23 cellular contexts compared by ENCODE assay signal in genomic region chr2:219435701-219436100, GRCh38. TPM values are rescaled to one million over a fixed set of nuclear protein-coding genes. Genes with fewer than 3 reads are reported as not detected.
A peak's percentile ranks its signal among the peaks of the same experiment; 100 is the strongest.
DNase-seq lines count a peak whose midpoint lies in the region; ATAC-seq, FAIRE-seq and TF ChIP-seq lines count a peak whose summit lies in the region.
"Had no signal": no experiment of that assay in that cellular context is flagged by ENCODE, and none has a peak within 500 bp of the region (broad histone marks: within the 10 kb centered on the region; RNA-seq: fewer than 3 reads in every experiment).

No MANE protein-coding gene starts in this region.

- H3K4me2 ChIP-seq in HepG2 (ENCODE audit: low read depth, low read length) = no peak overlapping the region

- intact Hi-C loops in HepG2 (cut with micrococcal nuclease; ENCODE audit: unreplicated experiment) (no loop called here), right lobe of liver (cut with DNase I) (no loop called here)

- H2AFZ ChIP-seq in HepG2 (ENCODE audit: low read length) = no peak overlapping the region

- WGBS in HepG2 (ENCODE audit: low lambda C conversion rate) = 11% methylated on average over 6 of the region's 6 CpGs
- 91% methylated on average over 4 of the region's 6 CpGs for WGBS in right lobe of liver (ENCODE audit: insufficient coverage, low coverage, low lambda C conversion rate, missing lambda C conversion rate)

- no peaks in the 10 kb centered on the region for H3K79me2 ChIP-seq in HepG2 (ENCODE audit: insufficient read depth, low read length)

- FAIRE-seq in HepG2 (lab: Jason Lieb, UNC) = no peak
- FAIRE-seq: urothelium cell line had no signal

- DNase-seq in HepG2 (ENCODE audit: low spot score) (no peak), right lobe of liver (no peak), right atrium auricular region (ENCODE audit: low spot score) (no peak), NCI-H146 treated with DMSO at 0.1 percent for 48 hours (lab: John Stamatoyannopoulos, UW; ENCODE audit: unreplicated experiment) (no peak), OCI-M2 (lab: John Stamatoyannopoulos, UW; ENCODE audit: unreplicated experiment) (no peak), mucosa of gallbladder (ENCODE audit: low spot score) (no peak)
- DNase-seq in effector CD4-positive, alpha-beta T cell = no peak
- DNase-seq: activated CD4-positive, alpha-beta T cell treated with anti-CD3 and anti-CD28 coated beads for 48 hours; activated gamma-delta T cell treated with Interleukin-2 at 50 U/mL for 16 hours; activated T-cell treated with anti-CD3 and anti-CD28 coated beads, Interleukin-2, amount 50 U/mL, for 24 hours; cerebellar nuclear complex; DND-41; head of caudate nucleus; Kasumi-1; mammary epithelial cell; NCI-H1436 treated with DMSO at 0.1 percent for 48 hours; NCI-H446 treated with DMSO at 0.1 percent for 48 hours; PC-3; SHP77 treated with DMSO at 0.1 percent for 48 hours had no signal

- H3K36me3 ChIP-seq in HepG2 (replicated peaks in 1 of 2; ENCODE audit: control insufficient read depth in 1 of 2, insufficient read depth in 2 of 2, low read length in 2 of 2) (no peaks in the 10 kb centered on the region), right lobe of liver (no peaks in the 10 kb centered on the region), right atrium auricular region (no peaks in the 10 kb centered on the region), rectal smooth muscle tissue (ENCODE audit: control insufficient read depth, insufficient read depth, low read length) (no peaks in the 10 kb centered on the region)

- CTCF ChIA-PET in HepG2 (lab: Yijun Ruan, JAX; ENCODE audit: low intra/inter-chr PET ratio, low total read pairs) = no interaction called here

- TF ChIP-seq CTCF in HepG2 (CRISPR knock-in tag; IDR thresholded peaks at IDR 0.05) (no peak), right lobe of liver (IDR thresholded peaks at IDR 0.05) (no peak), right atrium auricular region (IDR thresholded peaks at IDR 0.05) (no peak)

- no peaks in the 10 kb centered on the region for H3K4me1 ChIP-seq in HepG2 (ENCODE audit: insufficient read depth, low read length)
- H3K4me1 ChIP-seq in right lobe of liver = peaks cover 0 to 7% (median 0%) of the 10 kb centered on the region in 4 donors
- H3K4me1 ChIP-seq in right atrium auricular region = peaks cover 0 to 26% of the 10 kb centered on the region in 2 donors
- peaks cover 43% of the 10 kb centered on the region for H3K4me1 ChIP-seq in rectal smooth muscle tissue (ENCODE audit: control insufficient read depth, insufficient read depth, low read length)

- no peak for TF ChIP-seq RAD21 in HepG2 (CRISPR knock-in tag; IDR thresholded peaks at IDR 0.05)

- H3K27ac ChIP-seq in HepG2 (ENCODE audit: extremely low read length, insufficient read depth, low read length) = no peak overlapping the region
- H3K27ac ChIP-seq in right lobe of liver = no peak overlapping the region
- H3K27ac ChIP-seq in right atrium auricular region = peak overlapping the region; percentile 89 to 93
- H3K27ac ChIP-seq in rectal smooth muscle tissue (ENCODE audit: low read depth, low read length) = peak overlapping the region; percentile 99
- H3K27ac ChIP-seq: GM23248 had no signal

- in situ Hi-C loops in HepG2 (cut with HindIII; ENCODE audit: extremely low pct_ligation_motif_present, low pct_unique_long_range_greater_than_20kb) = no loop called here

- H3K9ac ChIP-seq in HepG2 (ENCODE audit: insufficient read depth, low read depth, low read length) (no peak overlapping the region), rectal smooth muscle tissue (ENCODE audit: low read length) (no peak overlapping the region)

- POLR2A ChIA-PET in HepG2 (lab: Yijun Ruan, JAX) = no interaction called here

- ATAC-seq in HepG2 (no peak; the same call in 2 of the 3 replicates), right lobe of liver (no peak)
- ATAC-seq: PC-3 had no signal

- no TSS peak for BruUV-seq in HepG2 (replicated peaks; lab: Mats Ljungman, UMichigan)

- H3K4me3 ChIP-seq in HepG2 (replicated peaks in 1 of 3; ENCODE audit: insufficient read depth in 1 of 3, low read depth in 2 of 3, low read length in 3 of 3) = no peak overlapping the region
- H3K4me3 ChIP-seq in right lobe of liver = no peak overlapping the region
- H3K4me3 ChIP-seq in right atrium auricular region = peak overlapping the region; percentile 46 to 58
- H3K4me3 ChIP-seq in rectal smooth muscle tissue (ENCODE audit: low read length) = peak overlapping the region; percentile 50

- TF ChIP-seq POLR2A in HepG2 (IDR thresholded peaks at IDR 0.05; ENCODE audit: insufficient read depth in 1 of 2, low read depth in 2 of 2, low read length in 2 of 2) (no peak), right lobe of liver (IDR thresholded peaks at IDR 0.05) (no peak)

- H3K27me3 ChIP-seq in HepG2 (ENCODE audit: control insufficient read depth in 1 of 2, insufficient read depth in 2 of 2, low read length in 2 of 2) (peaks cover 15 to 76% of the 10 kb centered on the region in 2 experiments; a peak in 4 of 5 replicates), right lobe of liver (no peaks in the 10 kb centered on the region), right atrium auricular region (no peaks in the 10 kb centered on the region), rectal smooth muscle tissue (ENCODE audit: control insufficient read depth, insufficient read depth, low read length) (peaks cover 5% of the 10 kb centered on the region)

- no peaks in the 10 kb centered on the region; the same call in 1 of the 2 replicates for H4K20me1 ChIP-seq in HepG2 (ENCODE audit: insufficient read depth, low read length)

- TF ChIP-seq EP300 in HepG2 (IDR thresholded peaks at IDR 0.05; ENCODE audit: low read depth in 2 of 2, low read length in 2 of 2) (no peak), HepG2 (CRISPR knock-in tag; IDR thresholded peaks at IDR 0.05; ENCODE audit: borderline replicate concordance) (no peak)

- no peaks in the 10 kb centered on the region for H3K9me3 ChIP-seq in HepG2 (ENCODE audit: low read length)
- no peaks in the 10 kb centered on the region for H3K9me3 ChIP-seq in right lobe of liver
- no peaks in the 10 kb centered on the region for H3K9me3 ChIP-seq in right atrium auricular region

RNA-seq across cellular contexts. Expression of gene SPEG, which starts 1.1 kb away (rescaled TPM):
- total RNA-seq in HepG2 (2016; rRNA removed; fragmentation: Illumina TruSeq; extraction: Trizol) (0.18 TPM in 1 of 2 replicates, not detected in the other), right lobe of liver (1 to 10 TPM in 1 of 6 experiments, under 1 TPM in 5; 0.24 to 1.5 (median 0.48) TPM), right atrium auricular region (10 to 100 TPM; 82.2 to 90.8 TPM), mucosa of gallbladder (80.5 TPM)
- total RNA-seq in HepG2 (2016; cell fraction: cytosol; rRNA removed; fragmentation: Illumina TruSeq; extraction: Trizol; ENCODE audit: low read depth) = 0.51 TPM in 1 of 2 replicates, not detected in the other
- total RNA-seq in HepG2 (2016; cell fraction: insoluble cytoplasmic fraction; rRNA removed; fragmentation: Illumina TruSeq; extraction: Trizol) = 0.06 TPM in 1 of 2 replicates, not detected in the other
- 0.12 and 1.1 TPM in 2 replicates for total RNA-seq in HepG2 (2016; cell fraction: membrane; rRNA removed; fragmentation: Illumina TruSeq; extraction: Trizol)
- total RNA-seq in HepG2 (2016; cell fraction: nucleus; rRNA removed; fragmentation: Illumina TruSeq; extraction: Trizol) = 0.71 TPM in 1 of 2 replicates, not detected in the other
- 0.24 and 0.94 TPM in 2 replicates for polyA plus RNA-seq in HepG2 (2011; rRNA removed)
- polyA plus RNA-seq in HepG2 (2011; cell fraction: cytosol; rRNA removed) = 0.13 and 0.20 TPM in 2 replicates
- polyA plus RNA-seq in HepG2 (2011; cell fraction: nucleus; rRNA removed) = 0.45 and 1.0 TPM in 2 replicates
- polyA plus RNA-seq in HepG2 (2012) = 0.93 and 1.4 TPM in 2 replicates
- polyA plus RNA-seq in HepG2 (2016; cell fraction: cytosol; fragmentation: Illumina TruSeq; extraction: Trizol; ENCODE audit: low read depth) = 0.38 and 0.63 TPM in 2 replicates
- 0.98 TPM in 1 of 2 replicates, not detected in the other for polyA plus RNA-seq in HepG2 (2016; cell fraction: insoluble cytoplasmic fraction; fragmentation: Illumina TruSeq; extraction: Trizol; ENCODE audit: low read depth)
- 0.58 and 1.4 TPM in 2 replicates for polyA plus RNA-seq in HepG2 (2016; cell fraction: membrane; fragmentation: Illumina TruSeq; extraction: Trizol; ENCODE audit: low read depth)
- polyA plus RNA-seq in HepG2 (2016; cell fraction: nucleus; fragmentation: Illumina TruSeq; extraction: Trizol; ENCODE audit: insufficient read depth, low read depth) = 0.41 TPM in 1 of 2 replicates, not detected in the other
- 0.44 and 4.0 TPM in 2 replicates for polyA minus RNA-seq in HepG2 (2011; rRNA and poly(A)+ RNA removed; ENCODE audit: low replicate concordance)
- not detected in 2 replicates for polyA minus RNA-seq in HepG2 (2011; cell fraction: cytosol; rRNA and poly(A)+ RNA removed)
- 0.37 and 1.8 TPM in 2 replicates for polyA minus RNA-seq in HepG2 (2011; cell fraction: nucleus; rRNA and poly(A)+ RNA removed)

RNA-seq across cellular contexts. Expression of gene DES, which starts 17.5 kb away (rescaled TPM):
- total RNA-seq in HepG2 (2016; rRNA removed; fragmentation: Illumina TruSeq; extraction: Trizol) (not detected in 2 replicates), right lobe of liver (10 to 100 TPM in 1 of 6 experiments, 1 to 10 TPM in 5; 1.2 to 25.6 (median 2.5) TPM), right atrium auricular region (over 10,000 TPM; 12,280 to 13,654 TPM), mucosa of gallbladder (3,602 TPM)
- total RNA-seq in HepG2 (2016; cell fraction: cytosol; rRNA removed; fragmentation: Illumina TruSeq; extraction: Trizol; ENCODE audit: low read depth) = 0.10 TPM in 1 of 2 replicates, not detected in the other
- total RNA-seq in HepG2 (2016; cell fraction: insoluble cytoplasmic fraction; rRNA removed; fragmentation: Illumina TruSeq; extraction: Trizol) = not detected in 2 replicates
- total RNA-seq in HepG2 (2016; cell fraction: membrane; rRNA removed; fragmentation: Illumina TruSeq; extraction: Trizol) = not detected in 2 replicates
- total RNA-seq in HepG2 (2016; cell fraction: nucleus; rRNA removed; fragmentation: Illumina TruSeq; extraction: Trizol) = not detected in 2 replicates
- 0.21 TPM in 1 of 2 replicates, not detected in the other for polyA plus RNA-seq in HepG2 (2011; rRNA removed)
- polyA plus RNA-seq in HepG2 (2011; cell fraction: cytosol; rRNA removed) = 0.05 and 0.09 TPM in 2 replicates
- polyA plus RNA-seq in HepG2 (2011; cell fraction: nucleus; rRNA removed) = 0.51 TPM in 1 of 2 replicates, not detected in the other
- polyA plus RNA-seq in HepG2 (2012) = not detected in 2 replicates
- not detected in 2 replicates for polyA plus RNA-seq in HepG2 (2016; cell fraction: cytosol; fragmentation: Illumina TruSeq; extraction: Trizol; ENCODE audit: low read depth)
- polyA plus RNA-seq in HepG2 (2016; cell fraction: insoluble cytoplasmic fraction; fragmentation: Illumina TruSeq; extraction: Trizol; ENCODE audit: low read depth) = not detected in 2 replicates
- not detected in 2 replicates for polyA plus RNA-seq in HepG2 (2016; cell fraction: membrane; fragmentation: Illumina TruSeq; extraction: Trizol; ENCODE audit: low read depth)
- not detected in 2 replicates for polyA plus RNA-seq in HepG2 (2016; cell fraction: nucleus; fragmentation: Illumina TruSeq; extraction: Trizol; ENCODE audit: insufficient read depth, low read depth)
- polyA minus RNA-seq in HepG2 (2011; rRNA and poly(A)+ RNA removed; ENCODE audit: low replicate concordance) = 0.06 and 8.3 TPM in 2 replicates
- polyA minus RNA-seq in HepG2 (2011; cell fraction: cytosol; rRNA and poly(A)+ RNA removed) = not detected in 2 replicates
- polyA minus RNA-seq in HepG2 (2011; cell fraction: nucleus; rRNA and poly(A)+ RNA removed) = not detected in 2 replicates
- total RNA-seq: PC-3, pulmonary artery endothelial cell had no signal

RNA-seq across cellular contexts. Expression of gene DNPEP, which starts 48.0 kb away (rescaled TPM):
- total RNA-seq in HepG2 (2016; rRNA removed; fragmentation: Illumina TruSeq; extraction: Trizol) (103 and 104 TPM in 2 replicates), right lobe of liver (10 to 100 TPM; 37.1 to 60.2 (median 47.0) TPM), right atrium auricular region (10 to 100 TPM; 48.1 to 51.2 TPM), mucosa of gallbladder (58.5 TPM)
- total RNA-seq in HepG2 (2016; cell fraction: cytosol; rRNA removed; fragmentation: Illumina TruSeq; extraction: Trizol; ENCODE audit: low read depth) = 50.2 and 51.7 TPM in 2 replicates
- 93.4 and 106 TPM in 2 replicates for total RNA-seq in HepG2 (2016; cell fraction: insoluble cytoplasmic fraction; rRNA removed; fragmentation: Illumina TruSeq; extraction: Trizol)
- 77.6 and 92.7 TPM in 2 replicates for total RNA-seq in HepG2 (2016; cell fraction: membrane; rRNA removed; fragmentation: Illumina TruSeq; extraction: Trizol)
- total RNA-seq in HepG2 (2016; cell fraction: nucleus; rRNA removed; fragmentation: Illumina TruSeq; extraction: Trizol) = 62.5 and 67.1 TPM in 2 replicates
- polyA plus RNA-seq in HepG2 (2011; rRNA removed) = 109 and 130 TPM in 2 replicates
- 66.5 and 97.7 TPM in 2 replicates for polyA plus RNA-seq in HepG2 (2011; cell fraction: cytosol; rRNA removed)
- 277 and 306 TPM in 2 replicates for polyA plus RNA-seq in HepG2 (2011; cell fraction: nucleus; rRNA removed)
- 76.3 and 101 TPM in 2 replicates for polyA plus RNA-seq in HepG2 (2012)
- 62.5 and 80.3 TPM in 2 replicates for polyA plus RNA-seq in HepG2 (2016; cell fraction: cytosol; fragmentation: Illumina TruSeq; extraction: Trizol; ENCODE audit: low read depth)
- polyA plus RNA-seq in HepG2 (2016; cell fraction: insoluble cytoplasmic fraction; fragmentation: Illumina TruSeq; extraction: Trizol; ENCODE audit: low read depth) = 93.7 and 94.8 TPM in 2 replicates
- 72.3 and 84.5 TPM in 2 replicates for polyA plus RNA-seq in HepG2 (2016; cell fraction: membrane; fragmentation: Illumina TruSeq; extraction: Trizol; ENCODE audit: low read depth)
- 145 and 149 TPM in 2 replicates for polyA plus RNA-seq in HepG2 (2016; cell fraction: nucleus; fragmentation: Illumina TruSeq; extraction: Trizol; ENCODE audit: insufficient read depth, low read depth)
- polyA minus RNA-seq in HepG2 (2011; rRNA and poly(A)+ RNA removed; ENCODE audit: low replicate concordance) = 78.0 and 193 TPM in 2 replicates
- polyA minus RNA-seq in HepG2 (2011; cell fraction: cytosol; rRNA and poly(A)+ RNA removed) = 37.2 and 45.9 TPM in 2 replicates
- polyA minus RNA-seq in HepG2 (2011; cell fraction: nucleus; rRNA and poly(A)+ RNA removed) = 77.3 and 82.6 TPM in 2 replicates

Comparison
In these comparisons a context has a peak if more than half of its experiments do, and no peak if none do; other contexts are left out.
1. H3K27ac ChIP-seq: peak in right atrium auricular region (2 of 2) and rectal smooth muscle tissue (single experiment); none in HepG2 (single experiment) and right lobe of liver (0 of 3).
2. H3K4me3 ChIP-seq: peak in right atrium auricular region (2 of 2) and rectal smooth muscle tissue (single experiment); none in HepG2 (0 of 3) and right lobe of liver (0 of 3).
3. RNA of gene SPEG, which starts 1.1 kb away (total RNA-seq): 82.2 to 90.8 TPM in right atrium auricular region and 80.5 TPM in mucosa of gallbladder (single experiment); 0.24 to 1.5 TPM in right lobe of liver and 0.06 to 1.1 TPM in HepG2; every median in the first group is over 10 times any median in the second.
4. RNA of gene DES, which starts 17.5 kb away (total RNA-seq): 12,280 to 13,654 TPM in right atrium auricular region and 3,602 TPM in mucosa of gallbladder (single experiment); 1.2 to 25.6 TPM in right lobe of liver and 0.10 TPM in HepG2; every median in the first group is over 100 times any median in the second.